In the genomic region with DNA sequence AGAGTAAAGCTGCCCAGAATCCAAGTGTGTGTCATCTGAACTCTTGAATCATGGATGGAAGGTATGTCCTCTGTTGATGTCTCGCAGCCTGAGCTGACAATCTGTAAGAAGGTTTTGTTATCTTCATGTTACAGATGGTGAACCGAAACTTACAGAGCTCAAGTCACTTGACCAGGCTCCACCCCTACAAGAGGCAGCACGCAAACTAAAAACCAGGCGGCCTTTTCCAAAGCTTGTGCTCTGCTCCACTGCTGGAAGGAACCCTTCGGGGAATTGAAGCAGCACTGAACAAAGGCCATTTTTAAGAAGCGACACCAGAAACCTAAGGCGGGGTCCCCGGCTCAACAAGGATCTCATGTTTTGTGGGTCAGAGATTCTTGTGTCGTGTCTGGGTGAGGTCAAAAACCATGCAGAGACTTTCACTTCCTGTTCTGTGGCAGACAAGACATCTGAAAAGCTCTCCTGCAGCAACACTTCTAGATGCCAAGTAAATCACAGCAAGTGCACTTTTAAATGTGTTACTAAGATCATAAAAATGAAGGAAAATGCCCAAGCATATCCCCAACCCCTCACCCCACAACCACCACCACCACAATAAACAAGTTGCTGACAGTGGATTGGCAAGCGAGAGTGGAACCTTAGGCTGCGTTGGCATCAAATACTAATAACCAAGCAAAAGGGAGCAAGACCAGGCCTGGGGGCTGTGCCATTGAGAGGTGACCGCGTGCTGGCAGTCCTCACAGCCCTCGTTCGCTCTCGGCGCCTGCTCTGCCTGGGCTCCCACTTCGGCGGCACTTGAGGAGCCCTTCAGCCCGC, we compare ENCODE assay signal across 1 cellular context.
TF ChIP-seq lines count a peak whose summit lies in the region.

No MANE protein-coding gene starts in this region.

TF ChIP-seq in GM12878, 131 proteins besides CTCF, POLR2A, EP300 and RAD21 (continued from another document):
- TF ChIP-seq SMC3 (IDR thresholded peaks at IDR 0.05; ENCODE audit: borderline replicate concordance, low read length) (no peak), MXI1 (IDR thresholded peaks at IDR 0.05; ENCODE audit: low read depth, low read length) (peak; percentile 62; the same call in 1 of the 2 replicates), MEF2B (IDR thresholded peaks at IDR 0.05; ENCODE audit: partially characterized antibody, poor library complexity, severe bottlenecking) (peak; percentile 52), ATF7 (IDR thresholded peaks at IDR 0.05; ENCODE audit: low read depth) (peak; percentile 61), PAX5 (IDR thresholded peaks at IDR 0.05; ENCODE audit: borderline replicate concordance, low read depth, low read length) (peak; percentile 66; the same call in 1 of the 2 replicates), IKZF1 (conservative IDR thresholded peaks at IDR 0.05) (peak; percentile 68), TCF12 (IDR thresholded peaks at IDR 0.05; ENCODE audit: low read depth, low read length) (peak; percentile 59; the same call in 1 of the 2 replicates), RCOR1 (conservative IDR thresholded peaks at IDR 0.05; ENCODE audit: low read depth, low read length) (peak; percentile 90; the same call in 1 of the 2 replicates), ESRRA (IDR thresholded peaks at IDR 0.05; ENCODE audit: low read length) (no peak), CBX5 (IDR thresholded peaks at IDR 0.05; ENCODE audit: low read depth) (peak; percentile 30; the same call in 1 of the 2 replicates), TBL1XR1 (IDR thresholded peaks at IDR 0.05; ENCODE audit: low read depth, low read length) (peak; percentile 72; the same call in 1 of the 2 replicates), ZBED1 (IDR thresholded peaks at IDR 0.05; ENCODE audit: borderline replicate concordance) (peak; percentile 51; the same call in 1 of the 2 replicates), MYC (IDR thresholded peaks at IDR 0.05; ENCODE audit: insufficient read depth, insufficient read length, insufficient replicate concordance, low read length, severe bottlenecking) (no peak), EGR1 (IDR thresholded peaks at IDR 0.05; ENCODE audit: borderline replicate concordance in 1 of 2, low read depth in 2 of 2, low read length in 2 of 2) (0 out of 3 replicates have a peak, but pooled peaks of 1 of the 2 experiments have one; percentile 13), IRF4 (IDR thresholded peaks at IDR 0.05; ENCODE audit: low read depth, low read length) (peak; percentile 87), CREM (IDR thresholded peaks at IDR 0.05; ENCODE audit: low read depth) (peak; percentile 83), ETV6 (conservative IDR thresholded peaks at IDR 0.05 in 1 of 2, IDR thresholded peaks at IDR 0.05 in 1 of 2; ENCODE audit: borderline replicate concordance in 1 of 2, low read depth in 1 of 2) (peak in 1 of 2 experiments; percentile 65; a peak in 1 of 4 replicates), SRF (IDR thresholded peaks at IDR 0.05; ENCODE audit: low read depth in 2 of 2, low read length in 2 of 2) (0 out of 4 replicates have a peak, but pooled peaks of 1 of the 2 experiments have one; percentile 20), HCFC1 (IDR thresholded peaks at IDR 0.05; ENCODE audit: low read length) (no peak), SPI1 (IDR thresholded peaks at IDR 0.05; ENCODE audit: borderline replicate concordance, insufficient read depth, low read depth, low read length) (peak; percentile 98), CBFB (IDR thresholded peaks at IDR 0.05; ENCODE audit: low read depth) (peak; percentile 74), YY1 (IDR thresholded peaks at IDR 0.05; ENCODE audit: low read depth, low read length) (peak; percentile 68; the same call in 1 of the 2 replicates), SP1 (IDR thresholded peaks at IDR 0.05; ENCODE audit: low read depth, low read length) (peak; percentile 42)
- TF ChIP-seq, protein P1, sequence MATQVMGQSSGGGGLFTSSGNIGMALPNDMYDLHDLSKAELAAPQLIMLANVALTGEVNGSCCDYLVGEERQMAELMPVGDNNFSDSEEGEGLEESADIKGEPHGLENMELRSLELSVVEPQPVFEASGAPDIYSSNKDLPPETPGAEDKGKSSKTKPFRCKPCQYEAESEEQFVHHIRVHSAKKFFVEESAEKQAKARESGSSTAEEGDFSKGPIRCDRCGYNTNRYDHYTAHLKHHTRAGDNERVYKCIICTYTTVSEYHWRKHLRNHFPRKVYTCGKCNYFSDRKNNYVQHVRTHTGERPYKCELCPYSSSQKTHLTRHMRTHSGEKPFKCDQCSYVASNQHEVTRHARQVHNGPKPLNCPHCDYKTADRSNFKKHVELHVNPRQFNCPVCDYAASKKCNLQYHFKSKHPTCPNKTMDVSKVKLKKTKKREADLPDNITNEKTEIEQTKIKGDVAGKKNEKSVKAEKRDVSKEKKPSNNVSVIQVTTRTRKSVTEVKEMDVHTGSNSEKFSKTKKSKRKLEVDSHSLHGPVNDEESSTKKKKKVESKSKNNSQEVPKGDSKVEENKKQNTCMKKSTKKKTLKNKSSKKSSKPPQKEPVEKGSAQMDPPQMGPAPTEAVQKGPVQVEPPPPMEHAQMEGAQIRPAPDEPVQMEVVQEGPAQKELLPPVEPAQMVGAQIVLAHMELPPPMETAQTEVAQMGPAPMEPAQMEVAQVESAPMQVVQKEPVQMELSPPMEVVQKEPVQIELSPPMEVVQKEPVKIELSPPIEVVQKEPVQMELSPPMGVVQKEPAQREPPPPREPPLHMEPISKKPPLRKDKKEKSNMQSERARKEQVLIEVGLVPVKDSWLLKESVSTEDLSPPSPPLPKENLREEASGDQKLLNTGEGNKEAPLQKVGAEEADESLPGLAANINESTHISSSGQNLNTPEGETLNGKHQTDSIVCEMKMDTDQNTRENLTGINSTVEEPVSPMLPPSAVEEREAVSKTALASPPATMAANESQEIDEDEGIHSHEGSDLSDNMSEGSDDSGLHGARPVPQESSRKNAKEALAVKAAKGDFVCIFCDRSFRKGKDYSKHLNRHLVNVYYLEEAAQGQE (IDR thresholded peaks at IDR 0.05; ENCODE audit: low read depth, low read length): no peak
